8 cellular contexts compared by ENCODE assay signal in the genomic region with DNA sequence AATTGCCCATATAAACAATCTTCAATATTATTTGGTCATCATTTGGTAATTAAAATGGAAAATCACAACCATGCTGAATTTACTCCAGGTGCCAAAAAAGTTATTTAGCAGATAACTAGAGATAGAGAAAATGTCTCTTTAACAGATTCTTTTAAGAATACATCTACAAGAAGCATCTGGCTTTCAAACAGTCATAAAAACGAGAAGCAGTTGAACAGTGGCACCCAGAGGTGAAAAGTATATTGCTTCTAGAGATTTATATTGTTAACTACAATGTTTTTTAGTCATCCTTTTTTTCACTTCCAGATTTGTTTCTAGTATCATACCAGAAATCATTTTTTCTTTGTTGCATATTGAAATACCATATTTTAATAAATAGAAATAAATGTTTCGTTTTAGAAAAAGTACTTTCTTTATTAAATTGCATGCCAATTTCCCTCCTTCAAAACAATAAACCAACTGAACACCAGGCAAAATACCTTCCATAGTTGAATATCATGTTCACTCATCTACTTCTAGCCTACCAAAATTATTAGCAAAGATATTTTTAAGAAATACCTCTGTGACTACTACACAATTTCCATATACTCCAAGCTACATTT.
DNase-seq lines count a peak whose midpoint lies in the region; ATAC-seq, FAIRE-seq and TF ChIP-seq lines count a peak whose summit lies in the region.

No MANE protein-coding gene starts in this region.

- H3K9me3 ChIP-seq in Karpas-422 (ENCODE audit: low read length) (no peaks in the 10 kb centered on the region), mucosa of descending colon (no peaks in the 10 kb centered on the region)

- H3K4me2 ChIP-seq in Karpas-422 (ENCODE audit: low read depth, low read length, poor library complexity, severe bottlenecking), result no peak overlapping the region

- no peak overlapping the region for H3K9ac ChIP-seq in Karpas-422 (ENCODE audit: low read length)

- no peak overlapping the region for H2AFZ ChIP-seq in Karpas-422 (ENCODE audit: low read length)

- FAIRE-seq in GM19239 (lab: Jason Lieb, UNC), result peak; percentile 89

- DNase-seq in DMS153 (lab: John Stamatoyannopoulos, UW) (peak; percentile 67), GM19239 (ENCODE audit: insufficient read length, low spot score) (no peak), Karpas-422 (peak; percentile 86), OCI-M1 (lab: John Stamatoyannopoulos, UW) (peak; percentile 81), dermis blood vessel endothelial cell (peak; percentile 84), mucosa of descending colon (peak in 1 of 3 donors; percentile 54), HPDE6-E6E7 (ENCODE audit: extremely low spot score) (no peak), activated gamma-delta T cell (lab: John Stamatoyannopoulos, UW) (no peak)

- H3K36me3 ChIP-seq in Karpas-422 (ENCODE audit: insufficient read depth, low read length) (no peaks in the 10 kb centered on the region), mucosa of descending colon (ENCODE audit: low read depth) (no peaks in the 10 kb centered on the region)

- H3K27me3 ChIP-seq in Karpas-422 (ENCODE audit: low read length), result no peaks in the 10 kb centered on the region

- H3K4me1 ChIP-seq in Karpas-422 (ENCODE audit: low read length) (peaks cover 25% of the 10 kb centered on the region), mucosa of descending colon (ENCODE audit: low read depth) (no peaks in the 10 kb centered on the region)

- no peaks in the 10 kb centered on the region for H3K79me2 ChIP-seq in Karpas-422 (ENCODE audit: low read length)

- no peaks in the 10 kb centered on the region for H3K9me2 ChIP-seq in Karpas-422 (replicated peaks; ENCODE audit: insufficient read depth, low read length)

- H3K27ac ChIP-seq in Karpas-422 (ENCODE audit: low read length), result no peak overlapping the region

- peak; percentile 60 for ATAC-seq in mucosa of descending colon

- intact Hi-C loops in mucosa of descending colon (cut with DNase I, micrococcal nuclease), result loop anchor here in 1 of 2 donors (10.0 kb wide), 1 partner anchor 1022 kb away; the partner anchor contains the start of genes HOXD8 and HOXD9

- no peak for TF ChIP-seq CTCF in mucosa of descending colon (IDR thresholded peaks at IDR 0.05)

- no peaks in the 10 kb centered on the region for H4K20me1 ChIP-seq in Karpas-422 (ENCODE audit: insufficient read depth, low read depth, low read length)

- H3K4me3 ChIP-seq in Karpas-422 (ENCODE audit: low read length), result no peak overlapping the region
- H3K4me3 ChIP-seq in mucosa of descending colon, result no peak overlapping the region

Comparison
In these comparisons a context has a peak if more than half of its experiments do, and no peak if none do; other contexts are left out.
1. DNase-seq: peak in DMS153 (single experiment), Karpas-422 (single experiment), OCI-M1 (single experiment) and dermis blood vessel endothelial cell (single experiment); none in GM19239 (single experiment), HPDE6-E6E7 (single experiment) and activated gamma-delta T cell (single experiment).